In the genomic region with DNA sequence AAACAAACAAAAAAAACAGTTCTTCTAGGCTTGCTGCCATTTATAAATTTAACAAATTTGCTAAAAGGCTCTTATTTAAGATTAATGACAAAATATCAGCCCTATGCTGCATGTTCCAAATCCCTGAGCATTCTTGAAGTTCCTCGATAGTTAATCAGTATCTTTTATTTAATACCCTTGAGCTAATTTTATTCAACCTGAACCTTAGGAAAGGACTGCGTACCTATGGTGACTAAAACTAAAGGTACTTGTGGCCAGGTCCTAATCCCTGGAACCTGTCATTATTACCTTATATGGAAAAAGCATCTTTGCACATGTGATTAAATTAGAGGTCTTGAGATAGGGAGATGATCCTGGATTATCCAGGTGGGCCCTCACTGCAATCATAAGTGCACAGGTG, we compare ENCODE assay signal across 26 cellular contexts.
"Had no signal": no experiment of that assay in that cellular context is flagged by ENCODE, and none has a peak within 500 bp of the region (broad histone marks: within the 10 kb centered on the region; RNA-seq: fewer than 3 reads in every experiment).

No MANE protein-coding gene starts in this region.

- DNase-seq: colonic mucosa; cortex of kidney; effector CD8-positive, alpha-beta T cell; effector memory CD8-positive, alpha-beta T cell; endodermal cell; erythroblast; esophagus squamous epithelium; foreskin fibroblast; foreskin melanocyte; gastrocnemius medialis; glutamatergic neuron; head of caudate nucleus; heart right ventricle; hippocampal formation; kidney glomerular epithelial cell; left cardiac atrium; left lung; left ventricle myocardium superior; lower lobe of right lung; mesenchymal stem cell; mucosa of descending colon had no signal

- H3K27me3 ChIP-seq: colonic mucosa, esophagus squamous epithelium, gastrocnemius medialis, heart right ventricle, left lung had no signal

- H3K4me1 ChIP-seq: colonic mucosa, esophagus squamous epithelium, gastrocnemius medialis, lower lobe of right lung had no signal

- FAIRE-seq: endometrium, islet of Langerhans, keratinocyte had no signal

- H3K27ac ChIP-seq: colonic mucosa, epithelial cell of prostate, esophagus squamous epithelium, gastrocnemius medialis, lower lobe of right lung had no signal

- H3K9me3 ChIP-seq: colonic mucosa, esophagus squamous epithelium, gastrocnemius medialis, heart right ventricle, left lung, lower lobe of right lung, mucosa of descending colon had no signal

- H3K36me3 ChIP-seq: colonic mucosa, esophagus squamous epithelium, gastrocnemius medialis, heart right ventricle, left lung, lower lobe of right lung had no signal

- ATAC-seq: effector memory CD8-positive, alpha-beta T cell; esophagus mucosa; gastrocnemius medialis; heart right ventricle; left cardiac atrium; left lung; left ventricle myocardium superior; mucosa of descending colon had no signal

- H3K4me3 ChIP-seq: colonic mucosa, esophagus squamous epithelium, gastrocnemius medialis, heart right ventricle, left lung, lower lobe of right lung, mucosa of descending colon had no signal
